ENCODE assay signal across 10 cellular contexts in the genomic region with DNA sequence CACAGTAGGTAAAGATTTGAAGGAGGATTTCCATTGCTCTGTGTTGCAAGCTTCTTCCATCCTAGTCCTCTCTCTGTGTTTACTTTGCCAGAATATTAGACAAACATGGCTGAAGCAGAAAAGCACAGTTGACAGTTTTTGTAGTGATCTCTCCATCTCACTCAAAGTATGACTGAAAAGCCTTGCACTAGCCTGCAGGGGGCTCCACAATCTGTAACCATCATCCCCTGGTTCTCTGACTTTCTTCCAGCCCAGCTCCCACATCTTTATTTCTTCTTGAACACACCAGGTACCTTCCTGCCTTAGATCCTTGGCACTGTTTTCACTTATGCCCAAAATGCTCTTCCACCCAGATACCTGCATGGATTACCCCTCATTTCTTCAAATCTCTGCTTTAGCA. TPM values are rescaled to one million over a fixed set of nuclear protein-coding genes. Genes with fewer than 3 reads are reported as not detected.
DNase-seq lines count a peak whose midpoint lies in the region; ATAC-seq and TF ChIP-seq lines count a peak whose summit lies in the region.
"Had no signal": no experiment of that assay in that cellular context is flagged by ENCODE, and none has a peak within 500 bp of the region (broad histone marks: within the 10 kb centered on the region; RNA-seq: fewer than 3 reads in every experiment).

No MANE protein-coding gene starts in this region.

- DNase-seq in AG09309 (ENCODE audit: low read depth) (no peak), LHCN-M2 (ENCODE audit: low read depth) (peak; percentile 15), foreskin keratinocyte (no peak), lower leg skin (ENCODE audit: low spot score in 2 of 2) (no peak), DMS114 treated with DMSO at 0.1 percent for 48 hours (lab: John Stamatoyannopoulos, UW; ENCODE audit: unreplicated experiment) (no peak)
- DNase-seq in activated naive CD4-positive, alpha-beta T cell treated with anti-CD3 and anti-CD28 coated beads, Interleukin-2, amount 50 U/mL, for 72 hours (ENCODE audit: low spot score in 2 of 2), result no peak

- no peaks in the 10 kb centered on the region for H3K36me3 Mint-ChIP-seq in activated naive CD4-positive, alpha-beta T cell treated with anti-CD3 and anti-CD28 coated beads, Interleukin-2, amount 50 U/mL, for 72 hours

- H3K4me1 ChIP-seq in foreskin keratinocyte, result no peaks in the 10 kb centered on the region

- intact Hi-C loops in lower leg skin (cut with DNase I; ENCODE audit: low total_unique reads), result no loop called here

- ATAC-seq in GM18870 (IDR thresholded peaks at IDR 0.05; ENCODE audit: unreplicated experiment) (peak; percentile 58), foreskin keratinocyte (peak; percentile 61), HG03139 (IDR thresholded peaks at IDR 0.05; ENCODE audit: unreplicated experiment) (no peak)
- ATAC-seq in activated naive CD4-positive, alpha-beta T cell treated with anti-CD3 and anti-CD28 coated beads, Interleukin-2, amount 50 U/mL, for 72 hours, result no peak

- H3K9me3 Mint-ChIP-seq in activated naive CD4-positive, alpha-beta T cell treated with anti-CD3 and anti-CD28 coated beads, Interleukin-2, amount 50 U/mL, for 72 hours, result peaks cover 4 to 9% of the 10 kb centered on the region in 2 donors

- no peak overlapping the region for H3K4me3 ChIP-seq in AG09309 (ENCODE audit: control insufficient read depth, low read depth, low read length)
- no peak overlapping the region for H3K4me3 ChIP-seq in lower leg skin (ENCODE audit: low read depth, poor library complexity, severe bottlenecking)

- no peak for TF ChIP-seq POLR2A in lower leg skin (IDR thresholded peaks at IDR 0.05)

- H3K27ac ChIP-seq in foreskin keratinocyte, result no peak overlapping the region
- H3K27ac ChIP-seq: VCaP had no signal

- no peaks in the 10 kb centered on the region for H3K27me3 ChIP-seq in foreskin keratinocyte

- TF ChIP-seq CTCF in AG09309 (IDR thresholded peaks at IDR 0.05; ENCODE audit: control insufficient read depth, insufficient read depth, low read depth, low read length, missing control alignments) (peak; percentile 52), foreskin keratinocyte (conservative IDR thresholded peaks at IDR 0.05) (peak; percentile 62), lower leg skin (IDR thresholded peaks at IDR 0.05) (no peak)

- H3K27ac Mint-ChIP-seq in activated naive CD4-positive, alpha-beta T cell treated with anti-CD3 and anti-CD28 coated beads, Interleukin-2, amount 50 U/mL, for 72 hours, result no peak overlapping the region
- H3K27ac Mint-ChIP-seq: stimulated activated naive CD8-positive, alpha-beta T cell treated with anti-CD3 and anti-CD28 coated beads, Interleukin-15, Interleukin-2, amounts not matched to agents 100 ng/mL and 50 ng/mL, for 24 hours had no signal

RNA-seq across cellular contexts. Expression of a gene that starts 34.1 kb away (rescaled TPM):
- total RNA-seq in LHCN-M2 (2014; rRNA removed) (1.7 and 3.7 TPM in 2 replicates), foreskin keratinocyte (0.53 and 0.75 TPM in 2 replicates), lower leg skin (under 1 TPM in 2 of 4 donors, not detected in 2; 0.03 to 0.04 TPM)
- polyA plus RNA-seq in LHCN-M2 (2012), result 4.1 TPM
- polyA plus RNA-seq in foreskin keratinocyte, result 0.52 and 1.6 TPM in 2 replicates
- total RNA-seq in activated naive CD4-positive, alpha-beta T cell treated with anti-CD3 and anti-CD28 coated beads, Interleukin-2, amount 50 U/mL, for 72 hours, result not detected

Comparison
In these comparisons a context has a peak if more than half of its experiments do, and no peak if none do; other contexts are left out.
1. CTCF ChIP-seq: peak in AG09309 (single experiment) and foreskin keratinocyte (single experiment); none in lower leg skin (0 of 3).
2. ATAC-seq: peak in GM18870 (single experiment) and foreskin keratinocyte (single experiment); none in HG03139 (single experiment) and activated naive CD4-positive, alpha-beta T cell treated with anti-CD3 and anti-CD28 coated beads, Interleukin-2, amount 50 U/mL, for 72 hours (0 of 2).